In the genomic region with DNA sequence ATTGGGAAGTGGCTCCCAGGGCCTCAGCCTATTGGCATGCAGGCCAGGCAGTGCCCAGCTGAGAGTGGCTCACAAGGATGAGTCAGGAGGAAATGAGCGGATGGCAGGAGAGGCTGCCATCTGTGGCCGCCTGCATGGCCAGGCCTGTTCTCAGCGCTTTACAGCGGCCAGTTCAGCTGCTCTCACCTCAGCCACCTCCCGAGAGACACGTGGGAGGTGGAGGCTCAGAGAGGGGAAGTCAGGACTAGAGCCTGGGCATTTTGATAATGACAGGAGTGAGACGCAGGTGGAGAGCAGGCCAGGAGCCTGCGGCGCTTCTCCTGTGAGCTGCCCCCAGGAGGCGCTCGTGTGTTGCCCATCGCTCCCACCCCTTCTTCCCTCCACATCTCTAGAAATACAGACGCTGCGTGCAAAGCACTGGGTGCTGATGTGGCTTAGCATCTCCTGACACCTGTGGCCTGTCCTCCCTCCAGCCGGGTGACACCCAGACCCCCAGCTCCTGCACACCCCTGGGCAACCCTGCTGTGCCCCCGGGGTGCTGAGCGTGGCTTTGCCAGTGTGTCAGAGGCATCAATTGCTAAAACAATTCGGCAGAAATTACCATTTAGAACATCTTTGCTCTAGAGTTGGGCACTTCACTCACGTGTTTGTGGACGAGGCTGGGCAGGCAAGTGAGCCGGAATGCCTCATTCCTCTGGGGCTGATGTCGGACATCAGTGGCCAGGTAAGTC, we compare ENCODE assay signal across 1 cellular context.
TF ChIP-seq lines count a peak whose summit lies in the region.

No MANE protein-coding gene starts in this region.

TF ChIP-seq in GM12878, 131 proteins besides CTCF, POLR2A, EP300 and RAD21:
- TF ChIP-seq CREB1 (IDR thresholded peaks at IDR 0.05; ENCODE audit: low read depth) = no peak
- 0 out of 2 replicates have a peak, but pooled peaks have one; percentile 22 for TF ChIP-seq GATAD2B (conservative IDR thresholded peaks at IDR 0.05; ENCODE audit: low read depth)
- TF ChIP-seq SMC3 (IDR thresholded peaks at IDR 0.05; ENCODE audit: borderline replicate concordance, low read length) = peak; percentile 98
- peak; percentile 65 for TF ChIP-seq YY1 (IDR thresholded peaks at IDR 0.05; ENCODE audit: low read depth, low read length)
- no peak for TF ChIP-seq BHLHE40 (IDR thresholded peaks at IDR 0.05; ENCODE audit: borderline replicate concordance in 1 of 2, low read depth in 2 of 2, low read length in 1 of 2)
- TF ChIP-seq TCF12 (IDR thresholded peaks at IDR 0.05; ENCODE audit: low read depth, low read length) = peak; percentile 51; the same call in 1 of the 2 replicates
- no peak for TF ChIP-seq RB1 (IDR thresholded peaks at IDR 0.05; ENCODE audit: borderline replicate concordance)
- no peak for TF ChIP-seq CBX5 (IDR thresholded peaks at IDR 0.05; ENCODE audit: low read depth)
- 0 out of 2 replicates have a peak, but pooled peaks have one; percentile 14 for TF ChIP-seq TCF3 (IDR thresholded peaks at IDR 0.05; ENCODE audit: borderline replicate concordance, insufficient read depth, low read depth, low read length)
- TF ChIP-seq NR2F1 (conservative IDR thresholded peaks at IDR 0.05) = no peak
- no peak for TF ChIP-seq RUNX3 (IDR thresholded peaks at IDR 0.05; ENCODE audit: low read length)
- TF ChIP-seq, protein P1, sequence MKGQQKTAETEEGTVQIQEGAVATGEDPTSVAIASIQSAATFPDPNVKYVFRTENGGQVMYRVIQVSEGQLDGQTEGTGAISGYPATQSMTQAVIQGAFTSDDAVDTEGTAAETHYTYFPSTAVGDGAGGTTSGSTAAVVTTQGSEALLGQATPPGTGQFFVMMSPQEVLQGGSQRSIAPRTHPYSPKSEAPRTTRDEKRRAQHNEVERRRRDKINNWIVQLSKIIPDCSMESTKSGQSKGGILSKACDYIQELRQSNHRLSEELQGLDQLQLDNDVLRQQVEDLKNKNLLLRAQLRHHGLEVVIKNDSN (IDR thresholded peaks at IDR 0.05; ENCODE audit: borderline replicate concordance, extremely low read length, insufficient read depth, low read depth, low read length) = no peak
- TF ChIP-seq, protein P2, sequence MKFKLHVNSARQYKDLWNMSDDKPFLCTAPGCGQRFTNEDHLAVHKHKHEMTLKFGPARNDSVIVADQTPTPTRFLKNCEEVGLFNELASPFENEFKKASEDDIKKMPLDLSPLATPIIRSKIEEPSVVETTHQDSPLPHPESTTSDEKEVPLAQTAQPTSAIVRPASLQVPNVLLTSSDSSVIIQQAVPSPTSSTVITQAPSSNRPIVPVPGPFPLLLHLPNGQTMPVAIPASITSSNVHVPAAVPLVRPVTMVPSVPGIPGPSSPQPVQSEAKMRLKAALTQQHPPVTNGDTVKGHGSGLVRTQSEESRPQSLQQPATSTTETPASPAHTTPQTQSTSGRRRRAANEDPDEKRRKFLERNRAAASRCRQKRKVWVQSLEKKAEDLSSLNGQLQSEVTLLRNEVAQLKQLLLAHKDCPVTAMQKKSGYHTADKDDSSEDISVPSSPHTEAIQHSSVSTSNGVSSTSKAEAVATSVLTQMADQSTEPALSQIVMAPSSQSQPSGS (IDR thresholded peaks at IDR 0.05; ENCODE audit: low read length) = no peak
- TF ChIP-seq SMARCA5 (IDR thresholded peaks at IDR 0.05) = peak; percentile 62; the same call in 1 of the 2 replicates
- TF ChIP-seq, protein P3, sequence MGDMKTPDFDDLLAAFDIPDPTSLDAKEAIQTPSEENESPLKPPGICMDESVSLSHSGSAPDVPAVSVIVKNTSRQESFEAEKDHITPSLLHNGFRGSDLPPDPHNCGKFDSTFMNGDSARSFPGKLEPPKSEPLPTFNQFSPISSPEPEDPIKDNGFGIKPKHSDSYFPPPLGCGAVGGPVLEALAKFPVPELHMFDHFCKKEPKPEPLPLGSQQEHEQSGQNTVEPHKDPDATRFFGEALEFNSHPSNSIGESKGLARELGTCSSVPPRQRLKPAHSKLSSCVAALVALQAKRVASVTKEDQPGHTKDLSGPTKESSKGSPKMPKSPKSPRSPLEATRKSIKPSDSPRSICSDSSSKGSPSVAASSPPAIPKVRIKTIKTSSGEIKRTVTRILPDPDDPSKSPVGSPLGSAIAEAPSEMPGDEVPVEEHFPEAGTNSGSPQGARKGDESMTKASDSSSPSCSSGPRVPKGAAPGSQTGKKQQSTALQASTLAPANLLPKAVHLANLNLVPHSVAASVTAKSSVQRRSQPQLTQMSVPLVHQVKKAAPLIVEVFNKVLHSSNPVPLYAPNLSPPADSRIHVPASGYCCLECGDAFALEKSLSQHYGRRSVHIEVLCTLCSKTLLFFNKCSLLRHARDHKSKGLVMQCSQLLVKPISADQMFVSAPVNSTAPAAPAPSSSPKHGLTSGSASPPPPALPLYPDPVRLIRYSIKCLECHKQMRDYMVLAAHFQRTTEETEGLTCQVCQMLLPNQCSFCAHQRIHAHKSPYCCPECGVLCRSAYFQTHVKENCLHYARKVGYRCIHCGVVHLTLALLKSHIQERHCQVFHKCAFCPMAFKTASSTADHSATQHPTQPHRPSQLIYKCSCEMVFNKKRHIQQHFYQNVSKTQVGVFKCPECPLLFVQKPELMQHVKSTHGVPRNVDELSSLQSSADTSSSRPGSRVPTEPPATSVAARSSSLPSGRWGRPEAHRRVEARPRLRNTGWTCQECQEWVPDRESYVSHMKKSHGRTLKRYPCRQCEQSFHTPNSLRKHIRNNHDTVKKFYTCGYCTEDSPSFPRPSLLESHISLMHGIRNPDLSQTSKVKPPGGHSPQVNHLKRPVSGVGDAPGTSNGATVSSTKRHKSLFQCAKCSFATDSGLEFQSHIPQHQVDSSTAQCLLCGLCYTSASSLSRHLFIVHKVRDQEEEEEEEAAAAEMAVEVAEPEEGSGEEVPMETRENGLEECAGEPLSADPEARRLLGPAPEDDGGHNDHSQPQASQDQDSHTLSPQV (IDR thresholded peaks at IDR 0.05) = 0 out of 2 replicates have a peak, but pooled peaks have one; percentile 42
- TF ChIP-seq MXI1 (IDR thresholded peaks at IDR 0.05; ENCODE audit: low read depth, low read length) = no peak
- TF ChIP-seq, protein P4, sequence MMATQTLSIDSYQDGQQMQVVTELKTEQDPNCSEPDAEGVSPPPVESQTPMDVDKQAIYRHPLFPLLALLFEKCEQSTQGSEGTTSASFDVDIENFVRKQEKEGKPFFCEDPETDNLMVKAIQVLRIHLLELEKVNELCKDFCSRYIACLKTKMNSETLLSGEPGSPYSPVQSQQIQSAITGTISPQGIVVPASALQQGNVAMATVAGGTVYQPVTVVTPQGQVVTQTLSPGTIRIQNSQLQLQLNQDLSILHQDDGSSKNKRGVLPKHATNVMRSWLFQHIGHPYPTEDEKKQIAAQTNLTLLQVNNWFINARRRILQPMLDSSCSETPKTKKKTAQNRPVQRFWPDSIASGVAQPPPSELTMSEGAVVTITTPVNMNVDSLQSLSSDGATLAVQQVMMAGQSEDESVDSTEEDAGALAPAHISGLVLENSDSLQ (IDR thresholded peaks at IDR 0.05) = no peak
- no peak for TF ChIP-seq TCF7 (IDR thresholded peaks at IDR 0.05; ENCODE audit: borderline replicate concordance)
- TF ChIP-seq CHD2 (IDR thresholded peaks at IDR 0.05; ENCODE audit: borderline replicate concordance, low read depth, low read length) = no peak
- no peak for TF ChIP-seq RELB (IDR thresholded peaks at IDR 0.05; ENCODE audit: low read depth)
- no peak for TF ChIP-seq ZNF622 (IDR thresholded peaks at IDR 0.05)
TF ChIP-seq in GM12878: peak in this region for 7.
